Comparison of ENCODE assay signal across 8 cellular contexts in the genomic region with DNA sequence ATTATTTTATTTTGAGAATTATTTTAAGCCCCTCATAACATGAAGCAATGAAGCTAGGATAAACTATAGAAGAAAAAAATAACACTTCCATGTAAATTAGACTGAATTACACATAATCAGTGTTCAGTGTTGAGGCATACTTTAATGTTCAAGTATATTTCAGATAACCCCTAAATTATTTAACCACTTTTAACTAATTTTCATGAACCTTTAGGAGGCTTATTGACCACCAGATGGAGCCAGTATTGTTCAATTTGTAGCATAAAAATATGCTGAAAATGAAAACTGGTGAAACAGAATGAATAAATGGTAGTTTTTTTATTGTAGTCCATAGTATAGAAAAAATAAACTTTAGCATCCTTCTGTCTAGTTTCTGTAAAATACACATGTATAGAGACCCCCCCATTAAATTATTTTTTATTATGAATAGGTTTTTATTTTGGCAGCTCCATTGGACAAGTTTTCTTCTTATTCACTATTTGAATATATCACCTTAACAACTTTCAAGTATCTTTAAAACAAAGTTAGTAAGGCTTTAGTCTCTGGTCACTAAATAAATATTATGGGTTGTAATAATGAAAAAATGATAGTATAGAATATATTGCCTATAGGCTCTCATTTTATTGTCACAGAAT.
DNase-seq lines count a peak whose midpoint lies in the region; ATAC-seq, FAIRE-seq and TF ChIP-seq lines count a peak whose summit lies in the region.

No MANE protein-coding gene starts in this region.

- no peak overlapping the region for H3K27ac Mint-ChIP-seq in activated CD4-positive, alpha-beta T cell treated with anti-CD3 and anti-CD28 coated beads, Interleukin-2, amount 10 ng/mL, durations not matched to agents 7 days and 5 days

- RAD21 ChIA-PET in GM12878 (lab: Charles Lee; ENCODE audit: unreplicated experiment), result interaction anchor here (0.7 to 7.0 kb wide), 11 partner anchors 12 to 523 kb away, joined by 3 to 104 read pairs (median 3); a partner anchor contains a TSS

- no peak overlapping the region for H3K4me3 Mint-ChIP-seq in activated CD4-positive, alpha-beta T cell treated with anti-CD3 and anti-CD28 coated beads, Interleukin-2, amount 10 ng/mL, durations not matched to agents 7 days and 5 days

- H4K20me1 ChIP-seq in GM12878 (ENCODE audit: control insufficient read depth, insufficient read depth), result no peaks in the 10 kb centered on the region

- in situ Hi-C loops in GM12878 (cut with MboI) (no loop called here), HAP-1 (cut with MboI; ENCODE audit: low sequenced_read_pairs) (loop anchor here (25.0 kb wide), 1 partner anchor 528 kb away; a partner anchor contains a TSS)

- POLR2A ChIA-PET in GM12878 (lab: Charles Lee), result no interaction called here
- POLR2A ChIA-PET in activated CD4-positive, alpha-beta T cell treated with anti-CD3 and anti-CD28 coated beads, Interleukin-2, amount 10 ng/mL, durations not matched to agents 7 days and 5 days (lab: Charles Lee), result no interaction called here

- peak; percentile 68 for FAIRE-seq in GM12878 (lab: Jason Lieb, UNC)

- no peak overlapping the region for H3K4me2 ChIP-seq in GM12878 (ENCODE audit: control insufficient read depth, insufficient read depth)

- H3K27ac ChIP-seq in GM12878 (ENCODE audit: control insufficient read depth, insufficient read depth), result no peak overlapping the region

- peak in 2 of 3 experiments; percentile 36 to 49; a peak in 4 of 6 replicates for TF ChIP-seq CTCF in GM12878 (IDR thresholded peaks at IDR 0.05 in 2 of 3, conservative IDR thresholded peaks at IDR 0.05 in 1 of 3; ENCODE audit: control insufficient read depth in 2 of 3, extremely low read depth in 1 of 3, insufficient read depth in 1 of 3, low read depth in 3 of 3, low read length in 3 of 3)

- no peak for TF ChIP-seq EP300 in GM12878 (IDR thresholded peaks at IDR 0.05; ENCODE audit: borderline replicate concordance in 1 of 2, control insufficient read depth in 1 of 2, low read depth in 2 of 2, low read length in 2 of 2)

- no peaks in the 10 kb centered on the region for H3K4me1 ChIP-seq in GM12878 (ENCODE audit: control insufficient read depth, insufficient read depth, low read length)
- no peaks in the 10 kb centered on the region for H3K4me1 ChIP-seq in HAP-1

- SMC1A ChIA-PET in GM12878 (lab: Charles Lee; ENCODE audit: uncharacterized antibody, unreplicated experiment), result interaction anchor here (0.6 to 7.1 kb wide), 15 partner anchors 8 to 523 kb away, joined by 3 to 88 read pairs (median 4); a partner anchor contains a TSS

- H2AFZ ChIP-seq in GM12878 (ENCODE audit: control insufficient read depth, low read depth, low read length), result no peak overlapping the region

- H3K4me3 ChIP-seq in GM12878, result no peak overlapping the region
- no peak overlapping the region for H3K4me3 ChIP-seq in HAP-1

- H3K9me3 ChIP-seq in GM12878 (replicated peaks; ENCODE audit: control insufficient read depth, insufficient read depth, low read length) (peaks cover 7% of the 10 kb centered on the region; the same call in 2 of the 3 replicates), HAP-1 (no peaks in the 10 kb centered on the region)

- intact Hi-C loops in GM12878 (cut with micrococcal nuclease; ENCODE audit: unreplicated experiment), result loop anchor here (1.0 to 10.0 kb wide), 5 partner anchors 143 to 524 kb away; no protein-coding TSS in a partner anchor

- peak; percentile 86 for TF ChIP-seq RAD21 in GM12878 (IDR thresholded peaks at IDR 0.05; ENCODE audit: insufficient read depth, low read depth, low read length)

- H3K9ac ChIP-seq in GM12878 (ENCODE audit: control insufficient read depth, insufficient read depth, low read length), result no peak overlapping the region

- no peaks in the 10 kb centered on the region for H3K27me3 Mint-ChIP-seq in activated CD4-positive, alpha-beta T cell treated with anti-CD3 and anti-CD28 coated beads, Interleukin-2, amount 10 ng/mL, durations not matched to agents 7 days and 5 days

- ATAC-seq in HG03354 (IDR thresholded peaks at IDR 0.05; ENCODE audit: poor library complexity, severe bottlenecking, unreplicated experiment), result peak; percentile 44
- ATAC-seq in GM12878, result peak; percentile 61

- peaks cover 7% of the 10 kb centered on the region for H3K36me3 Mint-ChIP-seq in activated CD4-positive, alpha-beta T cell treated with anti-CD3 and anti-CD28 coated beads, Interleukin-2, amount 10 ng/mL, durations not matched to agents 7 days and 5 days (ENCODE audit: low read depth)

- H3K4me1 Mint-ChIP-seq in activated CD4-positive, alpha-beta T cell treated with anti-CD3 and anti-CD28 coated beads, Interleukin-2, amount 10 ng/mL, durations not matched to agents 7 days and 5 days, result peaks cover 1% of the 10 kb centered on the region

- no peak for TF ChIP-seq POLR2A in GM12878 (IDR thresholded peaks at IDR 0.05; ENCODE audit: low read depth, low read length)

- H3K79me2 ChIP-seq in GM12878 (ENCODE audit: control insufficient read depth, insufficient read depth, low read length), result no peaks in the 10 kb centered on the region

- H3K36me3 ChIP-seq in GM12878 (ENCODE audit: control insufficient read depth in 2 of 2, insufficient read depth in 2 of 2, low read length in 1 of 2) (no peaks in the 10 kb centered on the region), HAP-1 (replicated peaks) (no peaks in the 10 kb centered on the region)

- H3K9me3 Mint-ChIP-seq in activated CD4-positive, alpha-beta T cell treated with anti-CD3 and anti-CD28 coated beads, Interleukin-2, amount 10 ng/mL, durations not matched to agents 7 days and 5 days, result peaks cover 2% of the 10 kb centered on the region

- DNase-seq in CD1c-positive myeloid dendritic cell (ENCODE audit: extremely low spot score), result peak; percentile 50
- no peak for DNase-seq in GM12878 (ENCODE audit: low read depth, low spot score)
- DNase-seq in lung microvascular endothelial cell (ENCODE audit: low read depth in 2 of 2), result peak; percentile 60 to 70
- no peak for DNase-seq in activated T-cell treated with anti-CD3 and anti-CD28 coated beads for 4 hours
- no peak for DNase-seq in activated CD4-positive, alpha-beta T cell treated with anti-CD3 and anti-CD28 coated beads, Interleukin-2, amount 10 ng/mL, durations not matched to agents 7 days and 5 days
- no peak for DNase-seq in NCI-H1436 treated with DMSO at 0.1 percent for 48 hours (lab: John Stamatoyannopoulos, UW)
- DNase-seq in HAP-1 (ENCODE audit: low spot score in 2 of 2), result no peak

- H3K27me3 ChIP-seq in GM12878 (replicated peaks in 1 of 2; ENCODE audit: control insufficient read depth in 2 of 2, insufficient read depth in 2 of 2, low read length in 1 of 2) (no peaks in the 10 kb centered on the region), HAP-1 (ENCODE audit: low read depth) (no peaks in the 10 kb centered on the region)

- BruUV-seq in GM12878 (replicated peaks; lab: Mats Ljungman, UMichigan), result no TSS peak

- CTCF ChIA-PET in GM12878 (lab: Yijun Ruan, JAX), result interaction anchor here (0.7 to 7.8 kb wide), 15 partner anchors 10 to 525 kb away, joined by 3 to 123 read pairs (median 4); a partner anchor contains a TSS
- CTCF ChIA-PET in activated CD4-positive, alpha-beta T cell treated with anti-CD3 and anti-CD28 coated beads, Interleukin-2, amount 10 ng/mL, durations not matched to agents 7 days and 5 days (lab: Charles Lee), result no interaction called here

TF ChIP-seq in GM12878, 131 proteins besides CTCF, POLR2A, EP300 and RAD21:
- TF ChIP-seq ZNF207 (IDR thresholded peaks at IDR 0.05; ENCODE audit: borderline replicate concordance), result no peak
- TF ChIP-seq SMC3 (IDR thresholded peaks at IDR 0.05; ENCODE audit: borderline replicate concordance, low read length), result peak; percentile 80

Comparison
In these comparisons a context has a peak if more than half of its experiments do, and no peak if none do; other contexts are left out.
1. DNase-seq: peak in CD1c-positive myeloid dendritic cell (single experiment) and lung microvascular endothelial cell (2 of 2); none in GM12878 (single experiment), activated T-cell treated with anti-CD3 and anti-CD28 coated beads for 4 hours (single experiment), activated CD4-positive, alpha-beta T cell treated with anti-CD3 and anti-CD28 coated beads, Interleukin-2, amount 10 ng/mL, durations not matched to agents 7 days and 5 days (single experiment), NCI-H1436 treated with DMSO at 0.1 percent for 48 hours (single experiment) and HAP-1 (0 of 2).